In genomic region chr16:46972429-46972970, GRCh38 we compare ENCODE assay signal across 8 cellular contexts. TPM values are rescaled to one million over a fixed set of nuclear protein-coding genes. Genes with fewer than 3 reads are reported as not detected.
DNase-seq lines count a peak whose midpoint lies in the region; ATAC-seq, FAIRE-seq and TF ChIP-seq lines count a peak whose summit lies in the region.

No MANE protein-coding gene starts in this region.

- ATAC-seq in left lung (peak; percentile 5), GM21619 (IDR thresholded peaks at IDR 0.05; ENCODE audit: unreplicated experiment) (no peak)

- peak overlapping the region; percentile 78 for H3K27ac ChIP-seq in mammary epithelial cell (ENCODE audit: insufficient read depth, low read depth, low read length)
- peak overlapping the region; percentile 93 to 96 for H3K27ac ChIP-seq in left lung
- H3K27ac ChIP-seq in thyroid gland, result peak overlapping the region; percentile 89 to 95 (median 91)

- H3K9me3 ChIP-seq in mammary epithelial cell (replicated peaks; ENCODE audit: insufficient read depth, low read length) (no peaks in the 10 kb centered on the region), left lung (no peaks in the 10 kb centered on the region), thyroid gland (no peaks in the 10 kb centered on the region)

- no TSS peak for BruUV-seq in mammary epithelial cell (replicated peaks; lab: Mats Ljungman, UMichigan)

- peak overlapping the region; percentile 84 for H3K9ac ChIP-seq in mammary epithelial cell (ENCODE audit: insufficient read depth, low read length)

- CTCF ChIA-PET in mammary epithelial cell (lab: Charles Lee; ENCODE audit: low non-redundant PET), result no interaction called here

- H3K4me1 ChIP-seq in mammary epithelial cell (ENCODE audit: insufficient read depth, low read length) (peaks cover 16% of the 10 kb centered on the region), left lung (peaks cover 0 to 44% of the 10 kb centered on the region in 2 donors), thyroid gland (peaks cover 13 to 28% of the 10 kb centered on the region in 2 donors)

- H3K4me2 ChIP-seq in mammary epithelial cell (ENCODE audit: insufficient read depth, low read depth, low read length), result peak overlapping the region; percentile 96

- H4K20me1 ChIP-seq in mammary epithelial cell (ENCODE audit: insufficient read depth, low read length), result no peaks in the 10 kb centered on the region

- dilution Hi-C loops in mammary epithelial cell (cut with HindIII; ENCODE audit: low sequenced_read_pairs), result no loop called here

- peaks cover 72% of the 10 kb centered on the region for H3K79me2 ChIP-seq in mammary epithelial cell (ENCODE audit: insufficient read depth, low read length)

- H3K27me3 ChIP-seq in mammary epithelial cell (ENCODE audit: insufficient read depth, low read length) (no peaks in the 10 kb centered on the region), left lung (no peaks in the 10 kb centered on the region), thyroid gland (no peaks in the 10 kb centered on the region)

- TF ChIP-seq CTCF in mammary epithelial cell (conservative IDR thresholded peaks at IDR 0.05 in 1 of 2, IDR thresholded peaks at IDR 0.05 in 1 of 2; ENCODE audit: extremely low read depth in 1 of 2, insufficient read depth in 1 of 2, low read depth in 1 of 2, low read length in 2 of 2), result no peak
- TF ChIP-seq CTCF in left lung (IDR thresholded peaks at IDR 0.05), result no peak
- TF ChIP-seq CTCF in thyroid gland (IDR thresholded peaks at IDR 0.05), result no peak

- in situ Hi-C loops in mammary epithelial cell (cut with MboI; ENCODE audit: low sequenced_read_pairs in 2 of 2), result no loop called here

- H3K4me3 ChIP-seq in mammary epithelial cell (replicated peaks in 1 of 3; ENCODE audit: insufficient read depth in 1 of 3, low read depth in 2 of 3, low read length in 3 of 3), result peak overlapping the region; percentile 86 to 99 (median 96)
- peak overlapping the region; percentile 61 to 93 for H3K4me3 ChIP-seq in left lung
- H3K4me3 ChIP-seq in thyroid gland (replicated peaks in 1 of 3), result peak overlapping the region; percentile 51 to 79 (median 65)

- intact Hi-C loops in mammary epithelial cell (cut with micrococcal nuclease) (loop anchor here (2.0 kb wide), 1 partner anchor 16 kb away; no protein-coding TSS in a partner anchor), left lung (cut with DNase I) (no loop called here), thyroid gland (cut with DNase I) (no loop called here)

- FAIRE-seq in H54 (lab: Jason Lieb, UNC), result no peak

- peak; percentile 23 for DNase-seq in DMS114 treated with DMSO at 0.1 percent for 48 hours (lab: John Stamatoyannopoulos, UW; ENCODE audit: unreplicated experiment)
- DNase-seq in H54 (ENCODE audit: insufficient read length, low spot score), result peak; percentile 33
- peak; percentile 45 for DNase-seq in NOMO-1 treated with DMSO at 0.1 percent for 48 hours (lab: John Stamatoyannopoulos, UW; ENCODE audit: unreplicated experiment)
- peak; percentile 36 for DNase-seq in mammary epithelial cell
- DNase-seq in left lung, result no peak
- DNase-seq in thyroid gland, result no peak
- DNase-seq in ureter (ENCODE audit: low spot score), result no peak

- H3K36me3 ChIP-seq in mammary epithelial cell (ENCODE audit: insufficient read depth, low read length), result peaks cover 16% of the 10 kb centered on the region
- H3K36me3 ChIP-seq in left lung, result peaks cover 0 to 41% of the 10 kb centered on the region in 2 donors
- H3K36me3 ChIP-seq in thyroid gland, result peaks cover 14 to 16% of the 10 kb centered on the region in 2 donors

- H2AFZ ChIP-seq in mammary epithelial cell (ENCODE audit: low read depth, low read length), result peak overlapping the region; percentile 96

- TF ChIP-seq POLR2A in H54 (IDR thresholded peaks at IDR 0.05; ENCODE audit: low read depth, low read length) (no peak), thyroid gland (IDR thresholded peaks at IDR 0.05) (peak in 1 of 2 donors; percentile 2)

- WGBS in mammary epithelial cell (ENCODE audit: low coverage, missing lambda C conversion rate), result 2% methylated on average over 15 of the region's 20 CpGs
- 2 to 5% methylated on average over 15 to 20 of the region's 20 CpGs for WGBS in thyroid gland, 2 donors

RNA-seq across cellular contexts. Expression of gene DNAJA2, which starts 1.0 kb away (rescaled TPM):
- total RNA-seq in mammary epithelial cell (10 to 100 TPM; 64.1 to 72.0 TPM), left lung (10 to 100 TPM; 41.8 to 45.4 TPM), thyroid gland (10 to 100 TPM; 55.6 to 86.0 (median 62.1) TPM), ureter (51.5 TPM)
- polyA plus RNA-seq in mammary epithelial cell, result 19.3 TPM
- polyA minus RNA-seq in mammary epithelial cell, result 54.2 TPM

Comparison
In these comparisons a context has a peak if more than half of its experiments do, and no peak if none do; other contexts are left out.
1. DNase-seq: peak in DMS114 treated with DMSO at 0.1 percent for 48 hours (single experiment), H54 (single experiment), NOMO-1 treated with DMSO at 0.1 percent for 48 hours (single experiment) and mammary epithelial cell (single experiment); none in left lung (0 of 2), thyroid gland (0 of 2) and ureter (single experiment).
2. Peak in every context shown above with its lines, with median percentiles within 50 percentile points of each other: H3K27ac ChIP-seq and H3K4me3 ChIP-seq.